ENCODE assay signal across 8 cellular contexts in genomic region chr4:156999175-156999517, GRCh38. TPM values are rescaled to one million over a fixed set of nuclear protein-coding genes. Genes with fewer than 3 reads are reported as not detected.
A peak's percentile ranks its signal among the peaks of the same experiment; 100 is the strongest.
DNase-seq lines count a peak whose midpoint lies in the region; ATAC-seq and TF ChIP-seq lines count a peak whose summit lies in the region.

No MANE protein-coding gene starts in this region.

- no peak for ATAC-seq in HG03108 (IDR thresholded peaks at IDR 0.05; ENCODE audit: unreplicated experiment)
- ATAC-seq in HG02759 (IDR thresholded peaks at IDR 0.05; ENCODE audit: unreplicated experiment): no peak

- no peak overlapping the region for H3K27ac ChIP-seq in endodermal cell (ENCODE audit: low read depth, low read length)

- no peaks in the 10 kb centered on the region for H3K27me3 ChIP-seq in endodermal cell (ENCODE audit: control insufficient read depth, insufficient read depth, low read length, poor library complexity, severe bottlenecking)

- H3K4me3 Mint-ChIP-seq in endodermal cell (no peak overlapping the region), nephron progenitor cell (no peak overlapping the region)

- H3K9me3 Mint-ChIP-seq in endodermal cell: peaks cover 20% of the 10 kb centered on the region
- peaks cover 8% of the 10 kb centered on the region for H3K9me3 Mint-ChIP-seq in nephron progenitor cell

- H3K9ac ChIP-seq in endodermal cell (ENCODE audit: extremely low read depth, low read length, poor library complexity, severe bottlenecking): no peak overlapping the region

- DNase-seq in EH (ENCODE audit: low read depth) (peak; percentile 99), NCI-H2196 treated with DMSO at 0.1 percent for 48 hours (lab: John Stamatoyannopoulos, UW; ENCODE audit: unreplicated experiment) (peak; percentile 13), endodermal cell (peak; percentile 62), nephron progenitor cell (no peak), NCI-H526 treated with DMSO at 0.1 percent for 48 hours (lab: John Stamatoyannopoulos, UW) (no peak), mesenteric fat pad (ENCODE audit: low spot score) (no peak)

- H3K4me1 Mint-ChIP-seq in endodermal cell (no peaks in the 10 kb centered on the region), nephron progenitor cell (peaks cover 6% of the 10 kb centered on the region)

- WGBS in endodermal cell (ENCODE audit: insufficient coverage in 1 of 2, insufficient read length in 1 of 2), 2 experiments: 73 to 80% methylated on average over 1 to 2 of the region's 2 CpGs

- H3K27ac Mint-ChIP-seq in endodermal cell (peak overlapping the region; percentile 8), nephron progenitor cell (peak overlapping the region; percentile 13)

- H3K27me3 Mint-ChIP-seq in endodermal cell (ENCODE audit: insufficient read depth) (peaks cover 2% of the 10 kb centered on the region), nephron progenitor cell (ENCODE audit: low read depth, poor library complexity) (no peaks in the 10 kb centered on the region)

- H3K36me3 ChIP-seq in endodermal cell (ENCODE audit: control insufficient read depth, insufficient read depth, low read length): no peaks in the 10 kb centered on the region

- H3K36me3 Mint-ChIP-seq in endodermal cell (ENCODE audit: low read depth) (no peaks in the 10 kb centered on the region), nephron progenitor cell (ENCODE audit: low read depth) (no peaks in the 10 kb centered on the region)

- no peak for TF ChIP-seq CTCF in endodermal cell (conservative IDR thresholded peaks at IDR 0.05)
- no peak for TF ChIP-seq CTCF in nephron progenitor cell (IDR thresholded peaks at IDR 0.05)

- peaks cover 13% of the 10 kb centered on the region for H3K9me3 ChIP-seq in endodermal cell (ENCODE audit: control insufficient read depth, low read length)

- H3K4me1 ChIP-seq in endodermal cell (ENCODE audit: control insufficient read depth, insufficient read depth, low read length): no peaks in the 10 kb centered on the region

- no peak overlapping the region for H3K4me3 ChIP-seq in endodermal cell (ENCODE audit: low read length)

RNA-seq across cellular contexts. Expression of gene PDGFC, which starts 27.5 kb away (rescaled TPM):
- total RNA-seq in endodermal cell (1 to 10 TPM; 5.5 to 6.8 TPM), mesenteric fat pad (26.8 TPM)
- 36.7 TPM for polyA plus RNA-seq in endodermal cell (2013, experiment 1 of 2)
- 34.3 TPM for polyA plus RNA-seq in endodermal cell (2013, experiment 2 of 2)

Comparison
In these comparisons a context has a peak if more than half of its experiments do, and no peak if none do; other contexts are left out.
1. DNase-seq: peak in EH (single experiment), NCI-H2196 treated with DMSO at 0.1 percent for 48 hours (single experiment) and endodermal cell (single experiment); none in nephron progenitor cell (single experiment), NCI-H526 treated with DMSO at 0.1 percent for 48 hours (single experiment) and mesenteric fat pad (single experiment).